In the genomic region with DNA sequence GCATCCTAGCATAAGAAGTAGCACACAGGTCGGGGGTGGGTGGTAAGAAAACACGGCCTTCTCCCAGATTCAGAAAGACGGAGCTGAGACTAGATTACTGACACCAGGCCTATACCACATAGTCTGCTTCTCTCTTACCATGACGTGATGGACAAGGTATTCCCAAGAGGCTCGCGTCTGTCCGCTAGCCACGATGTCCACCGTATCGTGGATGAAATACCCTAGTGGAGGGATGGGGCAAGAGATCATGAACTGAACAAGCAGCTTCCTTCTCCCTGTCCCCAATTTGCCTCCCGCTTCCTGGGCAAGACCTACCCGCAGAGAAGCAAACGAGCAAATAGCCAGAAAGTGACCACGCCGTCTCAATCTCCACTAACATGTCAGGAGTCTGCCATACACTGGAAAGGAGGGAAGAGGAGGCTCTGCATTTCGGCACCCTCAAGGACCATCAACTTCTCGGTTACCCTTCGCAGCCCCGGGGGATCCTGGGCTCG, we compare ENCODE assay signal across 1 cellular context.
A peak's percentile ranks its signal among the peaks of the same experiment; 100 is the strongest.
TF ChIP-seq lines count a peak whose summit lies in the region.

No MANE protein-coding gene starts in this region.

TF ChIP-seq in K562, 482 proteins besides CTCF, POLR2A, EP300 and RAD21 (continued from another document and continues in another):
- TF ChIP-seq, protein P1, sequence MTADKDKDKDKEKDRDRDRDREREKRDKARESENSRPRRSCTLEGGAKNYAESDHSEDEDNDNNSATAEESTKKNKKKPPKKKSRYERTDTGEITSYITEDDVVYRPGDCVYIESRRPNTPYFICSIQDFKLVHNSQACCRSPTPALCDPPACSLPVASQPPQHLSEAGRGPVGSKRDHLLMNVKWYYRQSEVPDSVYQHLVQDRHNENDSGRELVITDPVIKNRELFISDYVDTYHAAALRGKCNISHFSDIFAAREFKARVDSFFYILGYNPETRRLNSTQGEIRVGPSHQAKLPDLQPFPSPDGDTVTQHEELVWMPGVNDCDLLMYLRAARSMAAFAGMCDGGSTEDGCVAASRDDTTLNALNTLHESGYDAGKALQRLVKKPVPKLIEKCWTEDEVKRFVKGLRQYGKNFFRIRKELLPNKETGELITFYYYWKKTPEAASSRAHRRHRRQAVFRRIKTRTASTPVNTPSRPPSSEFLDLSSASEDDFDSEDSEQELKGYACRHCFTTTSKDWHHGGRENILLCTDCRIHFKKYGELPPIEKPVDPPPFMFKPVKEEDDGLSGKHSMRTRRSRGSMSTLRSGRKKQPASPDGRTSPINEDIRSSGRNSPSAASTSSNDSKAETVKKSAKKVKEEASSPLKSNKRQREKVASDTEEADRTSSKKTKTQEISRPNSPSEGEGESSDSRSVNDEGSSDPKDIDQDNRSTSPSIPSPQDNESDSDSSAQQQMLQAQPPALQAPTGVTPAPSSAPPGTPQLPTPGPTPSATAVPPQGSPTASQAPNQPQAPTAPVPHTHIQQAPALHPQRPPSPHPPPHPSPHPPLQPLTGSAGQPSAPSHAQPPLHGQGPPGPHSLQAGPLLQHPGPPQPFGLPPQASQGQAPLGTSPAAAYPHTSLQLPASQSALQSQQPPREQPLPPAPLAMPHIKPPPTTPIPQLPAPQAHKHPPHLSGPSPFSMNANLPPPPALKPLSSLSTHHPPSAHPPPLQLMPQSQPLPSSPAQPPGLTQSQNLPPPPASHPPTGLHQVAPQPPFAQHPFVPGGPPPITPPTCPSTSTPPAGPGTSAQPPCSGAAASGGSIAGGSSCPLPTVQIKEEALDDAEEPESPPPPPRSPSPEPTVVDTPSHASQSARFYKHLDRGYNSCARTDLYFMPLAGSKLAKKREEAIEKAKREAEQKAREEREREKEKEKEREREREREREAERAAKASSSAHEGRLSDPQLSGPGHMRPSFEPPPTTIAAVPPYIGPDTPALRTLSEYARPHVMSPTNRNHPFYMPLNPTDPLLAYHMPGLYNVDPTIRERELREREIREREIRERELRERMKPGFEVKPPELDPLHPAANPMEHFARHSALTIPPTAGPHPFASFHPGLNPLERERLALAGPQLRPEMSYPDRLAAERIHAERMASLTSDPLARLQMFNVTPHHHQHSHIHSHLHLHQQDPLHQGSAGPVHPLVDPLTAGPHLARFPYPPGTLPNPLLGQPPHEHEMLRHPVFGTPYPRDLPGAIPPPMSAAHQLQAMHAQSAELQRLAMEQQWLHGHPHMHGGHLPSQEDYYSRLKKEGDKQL (CRISPR knock-in tag; IDR thresholded peaks at IDR 0.05; ENCODE audit: borderline replicate concordance), result no peak
- no peak for TF ChIP-seq ZNF507 (tag; conservative IDR thresholded peaks at IDR 0.05)
- no peak for TF ChIP-seq XRCC3 (IDR thresholded peaks at IDR 0.05)
- TF ChIP-seq, protein P2, sequence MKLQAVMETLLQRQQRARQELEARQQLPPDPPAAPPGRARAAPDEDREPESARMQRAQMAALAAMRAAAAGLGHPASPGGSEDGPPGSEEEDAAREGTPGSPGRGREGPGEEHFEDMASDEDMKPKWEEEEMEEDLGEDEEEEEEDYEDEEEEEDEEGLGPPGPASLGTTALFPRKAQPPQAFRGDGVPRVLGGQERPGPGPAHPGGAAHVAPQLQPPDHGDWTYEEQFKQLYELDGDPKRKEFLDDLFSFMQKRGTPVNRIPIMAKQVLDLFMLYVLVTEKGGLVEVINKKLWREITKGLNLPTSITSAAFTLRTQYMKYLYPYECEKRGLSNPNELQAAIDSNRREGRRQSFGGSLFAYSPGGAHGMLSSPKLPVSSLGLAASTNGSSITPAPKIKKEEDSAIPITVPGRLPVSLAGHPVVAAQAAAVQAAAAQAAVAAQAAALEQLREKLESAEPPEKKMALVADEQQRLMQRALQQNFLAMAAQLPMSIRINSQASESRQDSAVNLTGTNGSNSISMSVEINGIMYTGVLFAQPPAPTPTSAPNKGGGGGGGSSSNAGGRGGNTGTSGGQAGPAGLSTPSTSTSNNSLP (IDR thresholded peaks at IDR 0.05; ENCODE audit: borderline replicate concordance, low read depth, low read length), result no peak
- 0 out of 2 replicates have a peak, but pooled peaks have one; percentile 17 for TF ChIP-seq MBD2 (IDR thresholded peaks at IDR 0.05; ENCODE audit: borderline replicate concordance, low read depth)
- TF ChIP-seq TCF7 (IDR thresholded peaks at IDR 0.05; ENCODE audit: borderline replicate concordance), result 0 out of 2 replicates have a peak, but pooled peaks have one; percentile 19
- no peak for TF ChIP-seq RBM14 (IDR thresholded peaks at IDR 0.05; ENCODE audit: borderline replicate concordance, insufficient read depth, low read depth, low read length)
- TF ChIP-seq GATAD2B (IDR thresholded peaks at IDR 0.05; ENCODE audit: borderline replicate concordance), result no peak
- TF ChIP-seq MAFG (tag; conservative IDR thresholded peaks at IDR 0.05), result no peak
- TF ChIP-seq TGIF2 (CRISPR knock-in tag; IDR thresholded peaks at IDR 0.05), result no peak
- TF ChIP-seq HIVEP1 (CRISPR knock-in tag; IDR thresholded peaks at IDR 0.05), result no peak
- TF ChIP-seq ETS2 (tag; IDR thresholded peaks at IDR 0.05; ENCODE audit: borderline replicate concordance, poor library complexity, severe bottlenecking), result no peak
- TF ChIP-seq, protein P3, sequence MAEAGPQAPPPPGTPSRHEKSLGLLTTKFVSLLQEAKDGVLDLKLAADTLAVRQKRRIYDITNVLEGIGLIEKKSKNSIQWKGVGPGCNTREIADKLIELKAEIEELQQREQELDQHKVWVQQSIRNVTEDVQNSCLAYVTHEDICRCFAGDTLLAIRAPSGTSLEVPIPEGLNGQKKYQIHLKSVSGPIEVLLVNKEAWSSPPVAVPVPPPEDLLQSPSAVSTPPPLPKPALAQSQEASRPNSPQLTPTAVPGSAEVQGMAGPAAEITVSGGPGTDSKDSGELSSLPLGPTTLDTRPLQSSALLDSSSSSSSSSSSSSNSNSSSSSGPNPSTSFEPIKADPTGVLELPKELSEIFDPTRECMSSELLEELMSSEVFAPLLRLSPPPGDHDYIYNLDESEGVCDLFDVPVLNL (CRISPR knock-in tag; IDR thresholded peaks at IDR 0.05; ENCODE audit: low read depth), result no peak
- TF ChIP-seq ZBTB17 (CRISPR knock-in tag; IDR thresholded peaks at IDR 0.05), result no peak
- TF ChIP-seq TAF9B (IDR thresholded peaks at IDR 0.05; ENCODE audit: partially characterized antibody), result no peak
- TF ChIP-seq TCF7L2 (IDR thresholded peaks at IDR 0.05; ENCODE audit: low read depth, low read length), result no peak
- TF ChIP-seq ZFP1 (CRISPR knock-in tag; IDR thresholded peaks at IDR 0.05), result no peak
- TF ChIP-seq, protein P4, sequence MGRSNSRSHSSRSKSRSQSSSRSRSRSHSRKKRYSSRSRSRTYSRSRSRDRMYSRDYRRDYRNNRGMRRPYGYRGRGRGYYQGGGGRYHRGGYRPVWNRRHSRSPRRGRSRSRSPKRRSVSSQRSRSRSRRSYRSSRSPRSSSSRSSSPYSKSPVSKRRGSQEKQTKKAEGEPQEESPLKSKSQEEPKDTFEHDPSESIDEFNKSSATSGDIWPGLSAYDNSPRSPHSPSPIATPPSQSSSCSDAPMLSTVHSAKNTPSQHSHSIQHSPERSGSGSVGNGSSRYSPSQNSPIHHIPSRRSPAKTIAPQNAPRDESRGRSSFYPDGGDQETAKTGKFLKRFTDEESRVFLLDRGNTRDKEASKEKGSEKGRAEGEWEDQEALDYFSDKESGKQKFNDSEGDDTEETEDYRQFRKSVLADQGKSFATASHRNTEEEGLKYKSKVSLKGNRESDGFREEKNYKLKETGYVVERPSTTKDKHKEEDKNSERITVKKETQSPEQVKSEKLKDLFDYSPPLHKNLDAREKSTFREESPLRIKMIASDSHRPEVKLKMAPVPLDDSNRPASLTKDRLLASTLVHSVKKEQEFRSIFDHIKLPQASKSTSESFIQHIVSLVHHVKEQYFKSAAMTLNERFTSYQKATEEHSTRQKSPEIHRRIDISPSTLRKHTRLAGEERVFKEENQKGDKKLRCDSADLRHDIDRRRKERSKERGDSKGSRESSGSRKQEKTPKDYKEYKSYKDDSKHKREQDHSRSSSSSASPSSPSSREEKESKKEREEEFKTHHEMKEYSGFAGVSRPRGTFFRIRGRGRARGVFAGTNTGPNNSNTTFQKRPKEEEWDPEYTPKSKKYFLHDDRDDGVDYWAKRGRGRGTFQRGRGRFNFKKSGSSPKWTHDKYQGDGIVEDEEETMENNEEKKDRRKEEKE (IDR thresholded peaks at IDR 0.05; ENCODE audit: borderline replicate concordance in 1 of 2, control insufficient read depth in 1 of 2, low read depth in 2 of 2, low read length in 1 of 2), result 0 out of 4 replicates have a peak, but pooled peaks of 1 of the 2 experiments have one; percentile 23
- no peak for TF ChIP-seq BRD4 (IDR thresholded peaks at IDR 0.05)
- TF ChIP-seq ZNF696 (CRISPR knock-in tag; conservative IDR thresholded peaks at IDR 0.05), result no peak
- TF ChIP-seq, protein P5, sequence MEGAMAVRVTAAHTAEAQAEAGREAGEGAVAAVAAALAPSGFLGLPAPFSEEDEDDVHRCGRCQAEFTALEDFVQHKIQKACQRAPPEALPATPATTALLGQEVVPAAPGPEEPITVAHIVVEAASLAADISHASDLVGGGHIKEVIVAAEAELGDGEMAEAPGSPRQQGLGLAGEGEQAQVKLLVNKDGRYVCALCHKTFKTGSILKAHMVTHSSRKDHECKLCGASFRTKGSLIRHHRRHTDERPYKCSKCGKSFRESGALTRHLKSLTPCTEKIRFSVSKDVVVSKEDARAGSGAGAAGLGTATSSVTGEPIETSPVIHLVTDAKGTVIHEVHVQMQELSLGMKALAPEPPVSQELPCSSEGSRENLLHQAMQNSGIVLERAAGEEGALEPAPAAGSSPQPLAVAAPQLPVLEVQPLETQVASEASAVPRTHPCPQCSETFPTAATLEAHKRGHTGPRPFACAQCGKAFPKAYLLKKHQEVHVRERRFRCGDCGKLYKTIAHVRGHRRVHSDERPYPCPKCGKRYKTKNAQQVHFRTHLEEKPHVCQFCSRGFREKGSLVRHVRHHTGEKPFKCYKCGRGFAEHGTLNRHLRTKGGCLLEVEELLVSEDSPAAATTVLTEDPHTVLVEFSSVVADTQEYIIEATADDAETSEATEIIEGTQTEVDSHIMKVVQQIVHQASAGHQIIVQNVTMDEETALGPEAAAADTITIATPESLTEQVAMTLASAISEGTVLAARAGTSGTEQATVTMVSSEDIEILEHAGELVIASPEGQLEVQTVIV (CRISPR knock-in tag; IDR thresholded peaks at IDR 0.05; ENCODE audit: borderline replicate concordance), result peak; percentile 60; the same call in 1 of the 2 replicates
- no peak for TF ChIP-seq E2F3 (CRISPR knock-in tag; IDR thresholded peaks at IDR 0.05)
- TF ChIP-seq, protein P6, sequence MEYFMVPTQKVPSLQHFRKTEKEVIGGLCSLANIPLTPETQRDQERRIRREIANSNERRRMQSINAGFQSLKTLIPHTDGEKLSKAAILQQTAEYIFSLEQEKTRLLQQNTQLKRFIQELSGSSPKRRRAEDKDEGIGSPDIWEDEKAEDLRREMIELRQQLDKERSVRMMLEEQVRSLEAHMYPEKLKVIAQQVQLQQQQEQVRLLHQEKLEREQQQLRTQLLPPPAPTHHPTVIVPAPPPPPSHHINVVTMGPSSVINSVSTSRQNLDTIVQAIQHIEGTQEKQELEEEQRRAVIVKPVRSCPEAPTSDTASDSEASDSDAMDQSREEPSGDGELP (CRISPR knock-in tag; IDR thresholded peaks at IDR 0.05; ENCODE audit: borderline replicate concordance), result no peak
- no peak for TF ChIP-seq SOX6 (IDR thresholded peaks at IDR 0.05)
- TF ChIP-seq, protein P7, sequence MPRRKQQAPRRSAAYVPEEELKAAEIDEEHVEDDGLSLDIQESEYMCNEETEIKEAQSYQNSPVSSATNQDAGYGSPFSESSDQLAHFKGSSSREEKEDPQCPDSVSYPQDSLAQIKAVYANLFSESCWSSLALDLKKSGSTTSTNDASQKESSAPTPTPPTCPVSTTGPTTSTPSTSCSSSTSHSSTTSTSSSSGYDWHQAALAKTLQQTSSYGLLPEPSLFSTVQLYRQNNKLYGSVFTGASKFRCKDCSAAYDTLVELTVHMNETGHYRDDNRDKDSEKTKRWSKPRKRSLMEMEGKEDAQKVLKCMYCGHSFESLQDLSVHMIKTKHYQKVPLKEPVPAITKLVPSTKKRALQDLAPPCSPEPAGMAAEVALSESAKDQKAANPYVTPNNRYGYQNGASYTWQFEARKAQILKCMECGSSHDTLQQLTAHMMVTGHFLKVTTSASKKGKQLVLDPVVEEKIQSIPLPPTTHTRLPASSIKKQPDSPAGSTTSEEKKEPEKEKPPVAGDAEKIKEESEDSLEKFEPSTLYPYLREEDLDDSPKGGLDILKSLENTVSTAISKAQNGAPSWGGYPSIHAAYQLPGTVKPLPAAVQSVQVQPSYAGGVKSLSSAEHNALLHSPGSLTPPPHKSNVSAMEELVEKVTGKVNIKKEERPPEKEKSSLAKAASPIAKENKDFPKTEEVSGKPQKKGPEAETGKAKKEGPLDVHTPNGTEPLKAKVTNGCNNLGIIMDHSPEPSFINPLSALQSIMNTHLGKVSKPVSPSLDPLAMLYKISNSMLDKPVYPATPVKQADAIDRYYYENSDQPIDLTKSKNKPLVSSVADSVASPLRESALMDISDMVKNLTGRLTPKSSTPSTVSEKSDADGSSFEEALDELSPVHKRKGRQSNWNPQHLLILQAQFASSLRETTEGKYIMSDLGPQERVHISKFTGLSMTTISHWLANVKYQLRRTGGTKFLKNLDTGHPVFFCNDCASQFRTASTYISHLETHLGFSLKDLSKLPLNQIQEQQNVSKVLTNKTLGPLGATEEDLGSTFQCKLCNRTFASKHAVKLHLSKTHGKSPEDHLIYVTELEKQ (CRISPR knock-in tag; IDR thresholded peaks at IDR 0.05), result no peak
- TF ChIP-seq ZKSCAN1 (IDR thresholded peaks at IDR 0.05; ENCODE audit: low read depth, low read length), result no peak
- TF ChIP-seq ZNF695 (CRISPR knock-in tag; IDR thresholded peaks at IDR 0.05), result no peak
- TF ChIP-seq, protein P8, sequence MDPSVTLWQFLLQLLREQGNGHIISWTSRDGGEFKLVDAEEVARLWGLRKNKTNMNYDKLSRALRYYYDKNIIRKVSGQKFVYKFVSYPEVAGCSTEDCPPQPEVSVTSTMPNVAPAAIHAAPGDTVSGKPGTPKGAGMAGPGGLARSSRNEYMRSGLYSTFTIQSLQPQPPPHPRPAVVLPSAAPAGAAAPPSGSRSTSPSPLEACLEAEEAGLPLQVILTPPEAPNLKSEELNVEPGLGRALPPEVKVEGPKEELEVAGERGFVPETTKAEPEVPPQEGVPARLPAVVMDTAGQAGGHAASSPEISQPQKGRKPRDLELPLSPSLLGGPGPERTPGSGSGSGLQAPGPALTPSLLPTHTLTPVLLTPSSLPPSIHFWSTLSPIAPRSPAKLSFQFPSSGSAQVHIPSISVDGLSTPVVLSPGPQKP (CRISPR knock-in tag; IDR thresholded peaks at IDR 0.05), result no peak
- no peak for TF ChIP-seq DNMT1 (IDR thresholded peaks at IDR 0.05)
- no peak for TF ChIP-seq GABPA (tag; conservative IDR thresholded peaks at IDR 0.05; ENCODE audit: low read depth)
- no peak for TF ChIP-seq CREBBP (IDR thresholded peaks at IDR 0.05; ENCODE audit: low read depth, low read length)
- TF ChIP-seq POLR2B (IDR thresholded peaks at IDR 0.05; ENCODE audit: low read depth, partially characterized antibody), result peak; percentile 81
- peak; percentile 80 for TF ChIP-seq ATF7 (IDR thresholded peaks at IDR 0.05)
- no peak for TF ChIP-seq KLF1 (tag; IDR thresholded peaks at IDR 0.05)
- no peak for TF ChIP-seq CHD4 (IDR thresholded peaks at IDR 0.05; ENCODE audit: insufficient read depth, insufficient replicate concordance, low read depth, low read length, poor library complexity, severe bottlenecking)
- peak; percentile 21 for TF ChIP-seq ZBED1 (IDR thresholded peaks at IDR 0.05)
- TF ChIP-seq, protein P9, sequence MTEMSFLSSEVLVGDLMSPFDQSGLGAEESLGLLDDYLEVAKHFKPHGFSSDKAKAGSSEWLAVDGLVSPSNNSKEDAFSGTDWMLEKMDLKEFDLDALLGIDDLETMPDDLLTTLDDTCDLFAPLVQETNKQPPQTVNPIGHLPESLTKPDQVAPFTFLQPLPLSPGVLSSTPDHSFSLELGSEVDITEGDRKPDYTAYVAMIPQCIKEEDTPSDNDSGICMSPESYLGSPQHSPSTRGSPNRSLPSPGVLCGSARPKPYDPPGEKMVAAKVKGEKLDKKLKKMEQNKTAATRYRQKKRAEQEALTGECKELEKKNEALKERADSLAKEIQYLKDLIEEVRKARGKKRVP (CRISPR knock-in tag; IDR thresholded peaks at IDR 0.05), result no peak; the same call in 1 of the 2 replicates
- TF ChIP-seq CTBP1 (IDR thresholded peaks at IDR 0.05; ENCODE audit: borderline replicate concordance), result peak; percentile 36
- TF ChIP-seq PURB (CRISPR knock-in tag; IDR thresholded peaks at IDR 0.05; ENCODE audit: low read depth), result no peak
